ENCODE assay signal across 8 cellular contexts in genomic region chrX:22192419-22193086, GRCh38.
DNase-seq lines count a peak whose midpoint lies in the region; ATAC-seq and TF ChIP-seq lines count a peak whose summit lies in the region.

No MANE protein-coding gene starts in this region.

- peaks cover 9% of the 10 kb centered on the region for H3K27me3 Mint-ChIP-seq in central memory CD8-positive, alpha-beta T cell

- ATAC-seq in HG02852 (IDR thresholded peaks at IDR 0.05; ENCODE audit: unreplicated experiment) (peak; percentile 96), left colon (peak; percentile 91)
- peak; percentile 43 for ATAC-seq in central memory CD8-positive, alpha-beta T cell (replicated peaks; ENCODE audit: extremely low read depth, poor library complexity, severe bottlenecking)

- intact Hi-C loops in left colon (cut with DNase I, micrococcal nuclease): no loop called here

- peak overlapping the region; percentile 31 for H3K4me3 Mint-ChIP-seq in central memory CD8-positive, alpha-beta T cell

- no peaks in the 10 kb centered on the region for H3K9me3 Mint-ChIP-seq in central memory CD8-positive, alpha-beta T cell

- no peaks in the 10 kb centered on the region for H3K36me3 Mint-ChIP-seq in central memory CD8-positive, alpha-beta T cell (ENCODE audit: insufficient read depth)

- DNase-seq in A172 (ENCODE audit: low spot score) (peak; percentile 67), GM13977 (ENCODE audit: low spot score) (peak; percentile 26), NCI-H2107 (lab: John Stamatoyannopoulos, UW) (peak; percentile 32), left colon (peak; percentile 41 to 64)
- peak; percentile 54 for DNase-seq in activated CD4-positive, CD25-positive, alpha-beta regulatory T cell treated with anti-CD3 and anti-CD28 coated beads, Interleukin-2, amount 50 U/mL, for 72 hours
- DNase-seq in central memory CD8-positive, alpha-beta T cell (ENCODE audit: low spot score in 2 of 2): peak; percentile 12 to 13
- DNase-seq in stimulated activated CD4-positive, alpha-beta T cell treated with anti-CD3 and anti-CD28 coated beads, Interleukin-4, amount 100 ng/mL, for 1 hour: peak; percentile 43

- in situ Hi-C loops in GM13977 (cut with MboI; ENCODE audit: low pct_unique_long_range_greater_than_20kb, low sequenced_read_pairs, unreplicated experiment): no loop called here

- H3K27ac Mint-ChIP-seq in central memory CD8-positive, alpha-beta T cell (ENCODE audit: low read depth): peak overlapping the region; percentile 58

- TF ChIP-seq CTCF in GM13977 (IDR thresholded peaks at IDR 0.05; ENCODE audit: extremely low read depth, insufficient read depth, missing control alignments): peak; percentile 86

- H3K4me1 Mint-ChIP-seq in central memory CD8-positive, alpha-beta T cell: peaks cover 5% of the 10 kb centered on the region

Comparison
In these comparisons a context has a peak if more than half of its experiments do, and no peak if none do; other contexts are left out.
1. Peak in every context shown above with its lines: DNase-seq and ATAC-seq.
2. DNase-seq: peak in every context shown above with its lines; median percentile 67 in A172; 54 in activated CD4-positive, CD25-positive, alpha-beta regulatory T cell treated with anti-CD3 and anti-CD28 coated beads, Interleukin-2, amount 50 U/mL, for 72 hours; 52 in left colon; 43 in stimulated activated CD4-positive, alpha-beta T cell treated with anti-CD3 and anti-CD28 coated beads, Interleukin-4, amount 100 ng/mL, for 1 hour; 32 in NCI-H2107; 26 in GM13977; 12 in central memory CD8-positive, alpha-beta T cell.
3. ATAC-seq: peak in every context shown above with its lines; median percentile 96 in HG02852; 91 in left colon; 43 in central memory CD8-positive, alpha-beta T cell.